ENCODE assay signal across 26 cellular contexts in genomic region chr11:80720295-80720694, GRCh38.
"Had no signal": no experiment of that assay in that cellular context is flagged by ENCODE, and none has a peak within 500 bp of the region (broad histone marks: within the 10 kb centered on the region; RNA-seq: fewer than 3 reads in every experiment).

No MANE protein-coding gene starts in this region.

- H3K4me1 ChIP-seq: colonic mucosa, gastrocnemius medialis, heart right ventricle, left lung, lower lobe of right lung had no signal

- H3K36me3 ChIP-seq: colonic mucosa, esophagus squamous epithelium, gastrocnemius medialis, heart right ventricle, left lung, lower lobe of right lung had no signal

- FAIRE-seq: islet of Langerhans, keratinocyte had no signal

- H3K9me3 ChIP-seq: colonic mucosa, esophagus squamous epithelium, gastrocnemius medialis, heart right ventricle, left lung, lower lobe of right lung had no signal

- ATAC-seq: esophagus mucosa; gastrocnemius medialis; heart right ventricle; left cardiac atrium; left lung; left ventricle myocardium superior; lower lobe of right lung; naive thymus-derived CD4-positive, alpha-beta T cell; natural killer cell had no signal

- H3K27ac ChIP-seq: colonic mucosa, dorsolateral prefrontal cortex, epithelial cell of prostate, gastrocnemius medialis, heart right ventricle, left lung, lower lobe of right lung had no signal

- H3K4me3 ChIP-seq: colonic mucosa, dorsolateral prefrontal cortex, esophagus squamous epithelium, gastrocnemius medialis, heart right ventricle, left lung, lower lobe of right lung had no signal

- H3K27me3 ChIP-seq: colonic mucosa, dorsolateral prefrontal cortex, esophagus squamous epithelium, gastrocnemius medialis, heart right ventricle, left lung had no signal

- DNase-seq: colonic mucosa; dermis blood vessel endothelial cell; dorsolateral prefrontal cortex; effector CD4-positive, alpha-beta T cell; effector memory CD4-positive, alpha-beta T cell; erythroblast; esophagus squamous epithelium; foreskin fibroblast; foreskin melanocyte; gastrocnemius medialis; glutamatergic neuron; head of caudate nucleus; heart right ventricle; hippocampal formation; left cardiac atrium; left lung; left ventricle myocardium superior; lower lobe of right lung; mesenchymal stem cell; midbrain; naive thymus-derived CD4-positive, alpha-beta T cell; natural killer cell had no signal
